In the genomic region with DNA sequence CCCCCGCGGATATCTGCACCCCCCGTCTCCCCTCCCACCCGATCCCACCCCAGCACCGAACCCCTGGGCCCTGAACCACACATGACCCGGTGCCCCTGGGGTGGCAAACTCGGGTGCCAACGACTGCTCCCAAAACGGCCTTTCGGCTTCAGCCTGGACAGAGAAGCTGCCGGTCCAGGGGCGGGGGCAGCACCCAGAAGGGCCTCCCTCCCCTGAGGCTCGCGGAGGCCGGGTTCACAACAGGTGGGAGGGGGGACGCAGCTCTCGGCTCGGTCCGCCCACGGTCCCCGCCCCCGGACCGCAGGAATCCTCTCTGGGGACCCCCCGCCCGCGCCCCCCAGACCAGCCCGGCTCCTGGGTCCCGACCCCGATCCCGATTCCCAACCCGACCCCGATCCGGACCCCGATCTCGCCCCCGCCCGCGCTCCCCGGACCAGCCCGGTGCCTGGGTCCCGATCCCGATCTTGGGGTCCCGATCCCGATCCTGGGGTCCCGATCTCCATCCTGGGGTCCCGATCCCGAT, we compare ENCODE assay signal across 8 cellular contexts. TPM values are rescaled to one million over a fixed set of nuclear protein-coding genes. Genes with fewer than 3 reads are reported as not detected.
A peak's percentile ranks its signal among the peaks of the same experiment; 100 is the strongest.
DNase-seq lines count a peak whose midpoint lies in the region; ATAC-seq, FAIRE-seq and TF ChIP-seq lines count a peak whose summit lies in the region.

No MANE protein-coding gene starts in this region.

- peaks cover 0 to 16% (median 4%) of the 10 kb centered on the region in 11 experiments; a peak in 7 of 22 replicates for H3K27me3 ChIP-seq in BLaER1 treated with 17β-estradiol and CSF1 and Interleukin-3, amounts not matched to agents 10 nM and 100 nM

- peaks cover 3 to 15% of the 10 kb centered on the region in 2 donors for H3K4me1 Mint-ChIP-seq in effector memory CD8-positive, alpha-beta T cell (ENCODE audit: low read depth in 2 of 2)
- H3K4me1 Mint-ChIP-seq in nephron progenitor cell, result peaks cover 77% of the 10 kb centered on the region

- peaks cover 50 to 94% (median 80%) of the 10 kb centered on the region in 11 experiments for H4K20me1 ChIP-seq in BLaER1 treated with 17β-estradiol and CSF1 and Interleukin-3, amounts not matched to agents 10 nM and 100 nM
- H4K20me1 ChIP-seq in OCI-LY7 (ENCODE audit: insufficient read depth, low read length), result peaks cover 11% of the 10 kb centered on the region

- peak overlapping the region; percentile 69 to 89 (median 80) for H3K4me3 ChIP-seq in BLaER1 treated with 17β-estradiol and CSF1 and Interleukin-3, amounts not matched to agents 10 nM and 100 nM
- H3K4me3 ChIP-seq in OCI-LY7 (ENCODE audit: low read depth, low read length, poor library complexity, severe bottlenecking), result peak overlapping the region; percentile 74

- peaks cover 54% of the 10 kb centered on the region for H3K79me2 ChIP-seq in OCI-LY7 (ENCODE audit: insufficient read depth, low read depth, low read length)

- TF ChIP-seq CTCF in OCI-LY7 (conservative IDR thresholded peaks at IDR 0.05; ENCODE audit: low read length), result no peak
- no peak for TF ChIP-seq CTCF in nephron progenitor cell (IDR thresholded peaks at IDR 0.05)

- H3K9ac ChIP-seq in BLaER1 treated with 17β-estradiol and CSF1 and Interleukin-3, amounts not matched to agents 10 nM and 100 nM, result peak overlapping the region; percentile 84 to 90 (median 88)

- peaks cover 0 to 27% (median 0%) of the 10 kb centered on the region in 11 experiments; a peak in 11 of 22 replicates for H3K36me3 ChIP-seq in BLaER1 treated with 17β-estradiol and CSF1 and Interleukin-3, amounts not matched to agents 10 nM and 100 nM
- H3K36me3 ChIP-seq in OCI-LY7 (ENCODE audit: insufficient read depth, low read length), result peaks cover 7% of the 10 kb centered on the region; the same call in 1 of the 2 replicates

- no peak overlapping the region for H2AFZ ChIP-seq in OCI-LY7 (ENCODE audit: low read length)

- peak overlapping the region; percentile 88 to 96 (median 91) for H3K4me2 ChIP-seq in BLaER1 treated with 17β-estradiol and CSF1 and Interleukin-3, amounts not matched to agents 10 nM and 100 nM
- H3K4me2 ChIP-seq in OCI-LY7 (ENCODE audit: low read length), result peak overlapping the region; percentile 75

- H3K27me3 Mint-ChIP-seq in effector memory CD8-positive, alpha-beta T cell, result no peaks in the 10 kb centered on the region
- peaks cover 11% of the 10 kb centered on the region for H3K27me3 Mint-ChIP-seq in nephron progenitor cell (ENCODE audit: low read depth, poor library complexity)

- peak overlapping the region; percentile 77 to 80 for H3K4me3 Mint-ChIP-seq in effector memory CD8-positive, alpha-beta T cell
- H3K4me3 Mint-ChIP-seq in nephron progenitor cell, result peak overlapping the region; percentile 86

- no peak for FAIRE-seq in RCC 7860 (lab: Jason Lieb, UNC)

- intact Hi-C loops in OCI-LY7 (cut with micrococcal nuclease; ENCODE audit: unreplicated experiment), result no loop called here

- H3K9me2 ChIP-seq in OCI-LY7 (ENCODE audit: insufficient read depth, low read length), result no peaks in the 10 kb centered on the region

- DNase-seq in OCI-LY7 (ENCODE audit: low spot score) (no peak), nephron progenitor cell (no peak), NCI-H128 (lab: John Stamatoyannopoulos, UW; ENCODE audit: unreplicated experiment) (no peak), AG08396 (ENCODE audit: low spot score) (no peak), RCC 7860 (ENCODE audit: low spot score) (no peak), GM19240 (ENCODE audit: insufficient read length, low spot score) (no peak)
- no peak for DNase-seq in effector memory CD8-positive, alpha-beta T cell

- CTCF ChIA-PET in OCI-LY7 (lab: Charles Lee; ENCODE audit: unreplicated experiment), result no interaction called here

- peaks cover 66 to 76% (median 72%) of the 10 kb centered on the region in 10 experiments for H3K4me1 ChIP-seq in BLaER1 treated with 17β-estradiol and CSF1 and Interleukin-3, amounts not matched to agents 10 nM and 100 nM
- H3K4me1 ChIP-seq in OCI-LY7 (ENCODE audit: insufficient read depth, low read length, poor library complexity, severe bottlenecking), result peaks cover 46% of the 10 kb centered on the region

- POLR2A ChIA-PET in OCI-LY7 (lab: Charles Lee), result interaction anchor here (0.6 kb wide), 1 partner anchor 176 kb away, joined by 3 read pairs; no protein-coding TSS in a partner anchor

- H3K9me3 ChIP-seq in BLaER1 treated with 17β-estradiol and CSF1 and Interleukin-3, amounts not matched to agents 10 nM and 100 nM (replicated peaks in 1 of 11), result no peaks in the 10 kb centered on the region
- H3K9me3 ChIP-seq in OCI-LY7 (ENCODE audit: low read length), result no peaks in the 10 kb centered on the region

- H3K36me3 Mint-ChIP-seq in effector memory CD8-positive, alpha-beta T cell (ENCODE audit: insufficient read depth), result peaks cover 4% of the 10 kb centered on the region
- peaks cover 4% of the 10 kb centered on the region for H3K36me3 Mint-ChIP-seq in nephron progenitor cell (ENCODE audit: low read depth)

- H3K27ac Mint-ChIP-seq in effector memory CD8-positive, alpha-beta T cell, result peak overlapping the region; percentile 65 to 70
- no peak overlapping the region for H3K27ac Mint-ChIP-seq in nephron progenitor cell

- H3K27ac ChIP-seq in BLaER1 treated with 17β-estradiol and CSF1 and Interleukin-3, amounts not matched to agents 10 nM and 100 nM, result peak overlapping the region; percentile 61 to 86 (median 79)
- no peak overlapping the region for H3K27ac ChIP-seq in OCI-LY7 (ENCODE audit: low read depth, low read length, poor library complexity, severe bottlenecking)

- no peak for ATAC-seq in effector memory CD8-positive, alpha-beta T cell (replicated peaks)

- no peaks in the 10 kb centered on the region for H3K9me3 Mint-ChIP-seq in effector memory CD8-positive, alpha-beta T cell
- H3K9me3 Mint-ChIP-seq in nephron progenitor cell, result no peaks in the 10 kb centered on the region

- no TSS peak for BruUV-seq in OCI-LY7 (replicated peaks; lab: Mats Ljungman, UMichigan)

RNA-seq across cellular contexts. Expression of a gene that starts 0.6 kb away (rescaled TPM):
- total RNA-seq in OCI-LY7 (2014; rRNA removed; shearing (Covaris generic)), result 153 and 164 TPM in 2 replicates
- 181 and 199 TPM in 2 replicates for total RNA-seq in OCI-LY7 (2022)
